In the genomic region with DNA sequence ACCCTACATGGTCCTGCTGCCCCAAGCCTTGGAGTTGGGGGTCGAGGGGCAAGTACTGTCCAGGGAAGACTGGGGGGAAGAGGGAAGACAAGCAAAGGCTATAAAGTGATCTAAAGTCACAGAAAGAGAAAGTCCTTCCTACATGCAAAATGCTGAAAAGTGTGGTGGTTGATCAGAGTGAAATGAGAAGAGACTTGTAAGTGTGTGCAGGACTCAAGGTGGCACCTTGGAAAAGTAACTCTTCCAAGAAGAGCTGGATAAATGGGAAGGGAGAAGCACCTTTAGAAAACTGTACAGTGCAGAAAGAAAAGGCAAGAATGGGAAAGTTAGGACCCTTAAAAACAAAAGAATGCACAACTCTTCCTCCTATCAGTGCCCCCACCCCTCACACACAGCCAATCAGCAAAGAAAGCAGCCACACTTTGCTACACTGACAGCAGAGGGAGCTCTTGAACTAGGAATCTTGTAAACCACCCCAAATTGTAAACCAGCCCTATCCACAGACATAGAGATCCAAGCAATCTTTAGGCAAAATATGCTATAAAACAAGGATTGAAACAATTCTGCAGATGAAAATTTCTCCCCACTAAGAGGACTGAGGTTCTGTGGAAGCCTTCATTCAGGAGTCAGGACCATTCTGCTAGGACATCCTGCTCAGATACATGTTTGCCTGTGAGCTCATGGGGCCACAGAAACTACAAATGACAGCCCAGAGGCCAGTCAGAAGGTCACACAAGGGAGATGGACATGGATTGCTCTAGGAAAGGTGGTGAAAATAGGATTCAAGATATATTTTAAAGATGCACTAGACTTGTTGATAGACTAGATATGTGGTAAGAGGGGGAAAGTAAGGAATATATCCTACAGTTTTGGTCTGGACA, we compare ENCODE assay signal across 8 cellular contexts.
A peak's percentile ranks its signal among the peaks of the same experiment; 100 is the strongest.
DNase-seq lines count a peak whose midpoint lies in the region; ATAC-seq and TF ChIP-seq lines count a peak whose summit lies in the region.

No MANE protein-coding gene starts in this region.

- no TSS peak for BruUV-seq in Caco-2 (replicated peaks; lab: Mats Ljungman, UMichigan)

- H3K36me3 ChIP-seq in Caco-2 (ENCODE audit: control insufficient read depth, insufficient read depth, low read length) (no peaks in the 10 kb centered on the region), WERI-Rb-1 (no peaks in the 10 kb centered on the region)

- POLR2A ChIA-PET in Caco-2 (lab: Charles Lee): no interaction called here

- H3K4me1 Mint-ChIP-seq in Caco-2 (ENCODE audit: low read depth, unreplicated experiment): peaks cover 12% of the 10 kb centered on the region

- no peak overlapping the region for H3K4me3 ChIP-seq in Caco-2 (ENCODE audit: low read depth, low read length)
- H3K4me3 ChIP-seq in NB4 (ENCODE audit: low read depth, low read length): no peak overlapping the region
- H3K4me3 ChIP-seq in WERI-Rb-1 (ENCODE audit: low read depth, low read length): no peak overlapping the region

- ATAC-seq in GM18511 (IDR thresholded peaks at IDR 0.05; ENCODE audit: unreplicated experiment) (peak; percentile 70), GM21825 (IDR thresholded peaks at IDR 0.05; ENCODE audit: unreplicated experiment) (no peak)

- H3K27me3 ChIP-seq in Caco-2 (replicated peaks; ENCODE audit: control insufficient read depth, insufficient read depth, low read length) (no peaks in the 10 kb centered on the region), WERI-Rb-1 (ENCODE audit: insufficient read depth, low read depth, severe bottlenecking) (no peaks in the 10 kb centered on the region)

- peaks cover 21% of the 10 kb centered on the region for H3K9me3 Mint-ChIP-seq in Caco-2 (ENCODE audit: unreplicated experiment)

- no peaks in the 10 kb centered on the region for H3K27me3 Mint-ChIP-seq in Caco-2 (ENCODE audit: insufficient read depth, unreplicated experiment)

- CTCF ChIA-PET in Caco-2 (lab: Charles Lee): interaction anchor here (1.0 to 2.5 kb wide), 4 partner anchors 32 to 236 kb away, joined by 3 to 25 read pairs (median 8); no protein-coding TSS in a partner anchor

- DNase-seq in Caco-2 (peak; percentile 38 to 69), NB4 (ENCODE audit: low read depth) (peak; percentile 83), WERI-Rb-1 (peak; percentile 30), head of caudate nucleus (peak in 31 of 42 donors; percentile 11 to 78 (median 37)), superior temporal gyrus (ENCODE audit: extremely low spot score) (peak; percentile 75), NCI-H146 (lab: John Stamatoyannopoulos, UW) (no peak)

- peak; percentile 85 to 93 for TF ChIP-seq CTCF in Caco-2 (IDR thresholded peaks at IDR 0.05; ENCODE audit: insufficient read depth in 1 of 2, low read depth in 1 of 2, low read length in 1 of 2, severe bottlenecking in 1 of 2, unreplicated experiment in 1 of 2)
- peak; percentile 75 for TF ChIP-seq CTCF in NB4 (IDR thresholded peaks at IDR 0.05; ENCODE audit: low read depth, low read length)
- TF ChIP-seq CTCF in WERI-Rb-1 (IDR thresholded peaks at IDR 0.05; ENCODE audit: low read depth, low read length): peak; percentile 71

- H3K9me3 ChIP-seq in Caco-2 (peaks cover 8% of the 10 kb centered on the region), WERI-Rb-1 (ENCODE audit: severe bottlenecking) (no peaks in the 10 kb centered on the region)

- H3K27ac ChIP-seq in WERI-Rb-1: no peak overlapping the region

- H3K4me3 Mint-ChIP-seq in Caco-2 (ENCODE audit: unreplicated experiment): no peak overlapping the region

- intact Hi-C loops in Caco-2 (cut with micrococcal nuclease; ENCODE audit: unreplicated experiment) (loop anchor here (1.0 kb wide), 4 partner anchors 35 to 236 kb away; no protein-coding TSS in a partner anchor), head of caudate nucleus (cut with DNase I) (loop anchor here (5.0 kb wide), 1 partner anchor 153 kb away; no protein-coding TSS in a partner anchor)

- H3K4me1 ChIP-seq in Caco-2: no peaks in the 10 kb centered on the region

- no peak for TF ChIP-seq POLR2A in NB4 (IDR thresholded peaks at IDR 0.05; ENCODE audit: extremely low read depth, insufficient read length)

- H3K27ac Mint-ChIP-seq in Caco-2 (ENCODE audit: unreplicated experiment): no peak overlapping the region

- H3K36me3 Mint-ChIP-seq in Caco-2 (ENCODE audit: insufficient read depth, unreplicated experiment): no peaks in the 10 kb centered on the region
